In genomic region chr19:15177269-15178116, GRCh38 we compare ENCODE assay signal across 9 cellular contexts. TPM values are rescaled to one million over a fixed set of nuclear protein-coding genes. Genes with fewer than 3 reads are reported as not detected.
DNase-seq lines count a peak whose midpoint lies in the region; ATAC-seq, FAIRE-seq and TF ChIP-seq lines count a peak whose summit lies in the region.
"Had no signal": no experiment of that assay in that cellular context is flagged by ENCODE, and none has a peak within 500 bp of the region (broad histone marks: within the 10 kb centered on the region; RNA-seq: fewer than 3 reads in every experiment).

No MANE protein-coding gene starts in this region.

- peak overlapping the region in 1 of 3 experiments; percentile 13 for H3K4me3 ChIP-seq in endothelial cell of umbilical vein (replicated peaks in 1 of 3; ENCODE audit: insufficient read depth in 1 of 3, low read depth in 1 of 3, low read length in 3 of 3)
- H3K4me3 ChIP-seq in mucosa of descending colon, result no peak overlapping the region

- no peak overlapping the region for H3K9ac ChIP-seq in endothelial cell of umbilical vein (replicated peaks; ENCODE audit: extremely low read depth, insufficient read depth, low read length)

- no TSS peak for BruUV-seq in endothelial cell of umbilical vein (replicated peaks; lab: Mats Ljungman, UMichigan)

- ATAC-seq in mucosa of descending colon, result peak; percentile 92
- ATAC-seq in GM21576 (IDR thresholded peaks at IDR 0.05; ENCODE audit: unreplicated experiment), result no peak

- no peaks in the 10 kb centered on the region for H3K9me1 ChIP-seq in endothelial cell of umbilical vein (replicated peaks; ENCODE audit: control insufficient read depth, extremely low read depth, insufficient read depth, low read length)

- no peaks in the 10 kb centered on the region for H3K79me2 ChIP-seq in endothelial cell of umbilical vein (ENCODE audit: control insufficient read depth, insufficient read depth, low read length)

- H2AFZ ChIP-seq in endothelial cell of umbilical vein (ENCODE audit: low read depth, low read length), result peak overlapping the region; percentile 38

- H3K4me2 ChIP-seq in endothelial cell of umbilical vein (ENCODE audit: insufficient read depth, low read length), result no peak overlapping the region

- no peaks in the 10 kb centered on the region for H3K27me3 ChIP-seq in endothelial cell of umbilical vein (ENCODE audit: control insufficient read depth in 2 of 2, insufficient read depth in 2 of 2, low read length in 2 of 2)

- no peak overlapping the region for H3K27ac ChIP-seq in endothelial cell of umbilical vein (ENCODE audit: insufficient read depth, low read depth, low read length)

- dilution Hi-C loops in endothelial cell of umbilical vein (cut with MboI; ENCODE audit: extremely low pct_ligation_motif_present, low sequenced_read_pairs), result no loop called here

- H3K9me3 ChIP-seq in endothelial cell of umbilical vein (replicated peaks; ENCODE audit: control insufficient read depth, insufficient read depth, low read length) (no peaks in the 10 kb centered on the region), mucosa of descending colon (no peaks in the 10 kb centered on the region)

- no peaks in the 10 kb centered on the region for H4K20me1 ChIP-seq in endothelial cell of umbilical vein (replicated peaks; ENCODE audit: control insufficient read depth, extremely low read depth, insufficient read depth, low read length)

- DNase-seq in ELF-1 (ENCODE audit: low read depth, low spot score) (peak; percentile 92), HK-2 (ENCODE audit: unreplicated experiment) (peak; percentile 79), NOMO-1 treated with DMSO at 0.1 percent for 48 hours (lab: John Stamatoyannopoulos, UW; ENCODE audit: unreplicated experiment) (peak; percentile 77), endothelial cell of umbilical vein (ENCODE audit: low read depth, low spot score) (peak; percentile 78), mucosa of descending colon (peak; percentile 79 to 88 (median 87))
- DNase-seq in activated CD8-positive, alpha-beta memory T cell treated with anti-CD3 and anti-CD28 coated beads, Interleukin-2, amount 50 U/mL, for 24 hours (ENCODE audit: extremely low read depth), result peak; percentile 38
- DNase-seq in stimulated activated CD8-positive, alpha-beta memory T cell treated with anti-CD3 and anti-CD28 coated beads, Interleukin-4, amount 100 ng/mL, for 4 hours (ENCODE audit: low read depth in 2 of 2, low spot score in 1 of 2), result peak; percentile 57 to 59

- H3K36me3 ChIP-seq in endothelial cell of umbilical vein (ENCODE audit: control insufficient read depth in 2 of 2, extremely low read depth in 1 of 2, insufficient read depth in 2 of 2, low read length in 2 of 2), result no peaks in the 10 kb centered on the region
- H3K36me3 ChIP-seq in mucosa of descending colon (ENCODE audit: low read depth), result no peaks in the 10 kb centered on the region

- peak; percentile 93 to 97 for TF ChIP-seq CTCF in endothelial cell of umbilical vein (IDR thresholded peaks at IDR 0.05; ENCODE audit: extremely low read depth in 1 of 2, insufficient read depth in 1 of 2, low read depth in 1 of 2, low read length in 2 of 2)
- TF ChIP-seq CTCF in mucosa of descending colon (IDR thresholded peaks at IDR 0.05), result peak; percentile 99

- H3K4me1 ChIP-seq in endothelial cell of umbilical vein (ENCODE audit: control insufficient read depth, extremely low read depth, insufficient read depth, low read length), result no peaks in the 10 kb centered on the region
- H3K4me1 ChIP-seq in mucosa of descending colon (ENCODE audit: low read depth), result peaks cover 5% of the 10 kb centered on the region

- FAIRE-seq in endothelial cell of umbilical vein (lab: Jason Lieb, UNC), result peak; percentile 81

- TF ChIP-seq POLR2A in endothelial cell of umbilical vein (IDR thresholded peaks at IDR 0.05; ENCODE audit: low read depth, low read length), result no peak

- POLR2A ChIA-PET in endothelial cell of umbilical vein (lab: Charles Lee), result no interaction called here

- CTCF ChIA-PET in endothelial cell of umbilical vein (lab: Charles Lee), result interaction anchor here (0.9 to 1.9 kb wide), 19 partner anchors 10 to 384 kb away, joined by 3 to 24 read pairs (median 5); partner anchors contain the start of genes AKAP8 and AKAP8L

- intact Hi-C loops in endothelial cell of umbilical vein (cut with micrococcal nuclease) (loop anchor here (1.0 to 2.0 kb wide), 6 partner anchors 46 to 379 kb away; no protein-coding TSS in a partner anchor), mucosa of descending colon (cut with DNase I, micrococcal nuclease) (loop anchor here in 1 of 2 donors (5.0 kb wide), 1 partner anchor 380 kb away; no protein-coding TSS in a partner anchor)

TF ChIP-seq in endothelial cell of umbilical vein, 7 proteins besides CTCF, POLR2A, EP300 and RAD21:
- TF ChIP-seq FOS (IDR thresholded peaks at IDR 0.05; ENCODE audit: borderline replicate concordance, insufficient read depth, low read length) (no peak), POLR2AphosphoS5 (IDR thresholded peaks at IDR 0.05; ENCODE audit: insufficient read depth, low read depth, low read length) (peak; percentile 60)

RNA-seq across cellular contexts. Expression of gene NOTCH3, which starts 23.3 kb away (rescaled TPM):
- total RNA-seq in endothelial cell of umbilical vein (1.2 and 1.5 TPM in 2 replicates), mucosa of descending colon (10 to 100 TPM in 2 of 3 donors, 1 to 10 TPM in 1; 3.8 to 13.3 (median 13.0) TPM)
- polyA plus RNA-seq in endothelial cell of umbilical vein, result 0.63 and 0.67 TPM in 2 replicates
- 0.39 and 0.54 TPM in 2 replicates for polyA plus RNA-seq in endothelial cell of umbilical vein (2011; cell fraction: cytosol; rRNA removed)
- polyA plus RNA-seq in endothelial cell of umbilical vein (2011; cell fraction: nucleus; rRNA removed), result 0.65 and 0.97 TPM in 2 replicates
- 1.0 and 2.5 TPM in 2 replicates for polyA plus RNA-seq in endothelial cell of umbilical vein (2012)
- 1.6 and 2.0 TPM in 2 replicates for polyA minus RNA-seq in endothelial cell of umbilical vein
- polyA minus RNA-seq in endothelial cell of umbilical vein (2011; cell fraction: cytosol; rRNA and poly(A)+ RNA removed), result 0.61 TPM
- polyA minus RNA-seq in endothelial cell of umbilical vein (2011; cell fraction: nucleus; rRNA and poly(A)+ RNA removed), result 0.67 and 2.1 TPM in 2 replicates

RNA-seq across cellular contexts. Expression of gene EPHX3, which starts 54.8 kb away (rescaled TPM):
- total RNA-seq in endothelial cell of umbilical vein, result 0.55 and 0.58 TPM in 2 replicates
- polyA plus RNA-seq in endothelial cell of umbilical vein, result 0.56 and 0.70 TPM in 2 replicates
- polyA plus RNA-seq in endothelial cell of umbilical vein (2011; cell fraction: cytosol; rRNA removed), result 0.21 and 0.22 TPM in 2 replicates
- 1.0 and 1.3 TPM in 2 replicates for polyA plus RNA-seq in endothelial cell of umbilical vein (2011; cell fraction: nucleus; rRNA removed)
- polyA plus RNA-seq in endothelial cell of umbilical vein (2012), result 0.22 TPM in 1 of 2 replicates, not detected in the other
- polyA minus RNA-seq in endothelial cell of umbilical vein, result 0.57 and 0.63 TPM in 2 replicates
- polyA minus RNA-seq in endothelial cell of umbilical vein (2011; cell fraction: cytosol; rRNA and poly(A)+ RNA removed), result not detected
- polyA minus RNA-seq in endothelial cell of umbilical vein (2011; cell fraction: nucleus; rRNA and poly(A)+ RNA removed), result 0.87 and 1.2 TPM in 2 replicates
- under 1 TPM in 1 of 3 donors, not detected in 2; 0.58 TPM for total RNA-seq in mucosa of descending colon
- total RNA-seq: glomerular endothelial cell had no signal

Comparison
In these comparisons a context has a peak if more than half of its experiments do, and no peak if none do; other contexts are left out.
1. DNase-seq: peak in every context shown above with its lines; median percentile 92 in ELF-1; 87 in mucosa of descending colon; 79 in HK-2; 78 in endothelial cell of umbilical vein; 77 in NOMO-1 treated with DMSO at 0.1 percent for 48 hours; 58 in stimulated activated CD8-positive, alpha-beta memory T cell treated with anti-CD3 and anti-CD28 coated beads, Interleukin-4, amount 100 ng/mL, for 4 hours; 38 in activated CD8-positive, alpha-beta memory T cell treated with anti-CD3 and anti-CD28 coated beads, Interleukin-2, amount 50 U/mL, for 24 hours.